Comparison of ENCODE assay signal across 9 cellular contexts in genomic region chr16:69444873-69445517, GRCh38. TPM values are rescaled to one million over a fixed set of nuclear protein-coding genes. Genes with fewer than 3 reads are reported as not detected.
A peak's percentile ranks its signal among the peaks of the same experiment; 100 is the strongest.
DNase-seq lines count a peak whose midpoint lies in the region; ATAC-seq and TF ChIP-seq lines count a peak whose summit lies in the region.
"Had no signal": no experiment of that assay in that cellular context is flagged by ENCODE, and none has a peak within 500 bp of the region (broad histone marks: within the 10 kb centered on the region; RNA-seq: fewer than 3 reads in every experiment).

No MANE protein-coding gene starts in this region.

- no peaks in the 10 kb centered on the region for H3K9me3 Mint-ChIP-seq in activated CD8-positive, alpha-beta T cell treated with anti-CD3 and anti-CD28 coated beads, Interleukin-2, amount 10 ng/mL, durations not matched to agents 7 days and 5 days (ENCODE audit: insufficient read depth)

- peak overlapping the region; percentile 41 for H3K27ac ChIP-seq in foreskin keratinocyte

- peak; percentile 53 for ATAC-seq in activated CD8-positive, alpha-beta T cell treated with anti-CD3 and anti-CD28 coated beads, Interleukin-2, amount 10 ng/mL, durations not matched to agents 7 days and 5 days
- ATAC-seq in foreskin keratinocyte (no peak), sciatic nerve (peak; percentile 68), HG02763 (IDR thresholded peaks at IDR 0.05; ENCODE audit: unreplicated experiment) (no peak), GM19035 (IDR thresholded peaks at IDR 0.05; ENCODE audit: unreplicated experiment) (no peak), GM21367 (IDR thresholded peaks at IDR 0.05; ENCODE audit: unreplicated experiment) (no peak)

- POLR2A ChIA-PET in activated CD8-positive, alpha-beta T cell treated with anti-CD3 and anti-CD28 coated beads, Interleukin-2, amount 10 ng/mL, durations not matched to agents 7 days and 5 days (lab: Charles Lee), result interaction anchor here (2.2 kb wide), 1 partner anchor 119 kb away, joined by 7 read pairs; no protein-coding TSS in a partner anchor

- intact Hi-C loops in sciatic nerve (cut with DNase I), result no loop called here

- TF ChIP-seq CTCF in GM06990 (IDR thresholded peaks at IDR 0.05; ENCODE audit: insufficient read depth, low read length, poor library complexity, severe bottlenecking) (no peak), foreskin keratinocyte (conservative IDR thresholded peaks at IDR 0.05) (no peak)

- peak overlapping the region; percentile 93 for H3K27ac Mint-ChIP-seq in activated CD8-positive, alpha-beta T cell treated with anti-CD3 and anti-CD28 coated beads, Interleukin-2, amount 10 ng/mL, durations not matched to agents 7 days and 5 days

- CTCF ChIA-PET in activated CD8-positive, alpha-beta T cell treated with anti-CD3 and anti-CD28 coated beads, Interleukin-2, amount 10 ng/mL, durations not matched to agents 7 days and 5 days (lab: Charles Lee), result interaction anchor here (1.0 to 3.3 kb wide), 4 partner anchors 14 to 119 kb away, joined by 3 to 24 read pairs (median 4); no protein-coding TSS in a partner anchor

- peaks cover 51% of the 10 kb centered on the region for H3K36me3 Mint-ChIP-seq in activated CD8-positive, alpha-beta T cell treated with anti-CD3 and anti-CD28 coated beads, Interleukin-2, amount 10 ng/mL, durations not matched to agents 7 days and 5 days (ENCODE audit: low read depth)

- H3K4me3 Mint-ChIP-seq in activated CD8-positive, alpha-beta T cell treated with anti-CD3 and anti-CD28 coated beads, Interleukin-2, amount 10 ng/mL, durations not matched to agents 7 days and 5 days, result peak overlapping the region; percentile 76

- peaks cover 20% of the 10 kb centered on the region for H3K4me1 ChIP-seq in foreskin keratinocyte

- DNase-seq in GM06990 (ENCODE audit: extremely low read depth, insufficient read length) (no peak), foreskin keratinocyte (no peak), sciatic nerve (ENCODE audit: low spot score) (no peak), mesenteric fat pad (ENCODE audit: low spot score) (no peak)
- no peak for DNase-seq in activated CD8-positive, alpha-beta T cell treated with anti-CD3 and anti-CD28 coated beads, Interleukin-2, amount 10 ng/mL, durations not matched to agents 7 days and 5 days
- DNase-seq: NCI-H1930 had no signal

- peak overlapping the region; percentile 18 for H3K4me3 ChIP-seq in GM06990 (replicated peaks; ENCODE audit: low read depth, low read length)

- H3K36me3 ChIP-seq in GM06990 (ENCODE audit: control insufficient read depth, insufficient read depth, low read length), result peaks cover 3% of the 10 kb centered on the region

- H3K27me3 ChIP-seq in GM06990 (replicated peaks; ENCODE audit: control insufficient read depth, insufficient read depth, low read length) (no peaks in the 10 kb centered on the region), foreskin keratinocyte (no peaks in the 10 kb centered on the region)

- H3K27me3 Mint-ChIP-seq in activated CD8-positive, alpha-beta T cell treated with anti-CD3 and anti-CD28 coated beads, Interleukin-2, amount 10 ng/mL, durations not matched to agents 7 days and 5 days (ENCODE audit: low read depth), result no peaks in the 10 kb centered on the region

- H3K4me1 Mint-ChIP-seq in activated CD8-positive, alpha-beta T cell treated with anti-CD3 and anti-CD28 coated beads, Interleukin-2, amount 10 ng/mL, durations not matched to agents 7 days and 5 days (ENCODE audit: low read depth), result peaks cover 33% of the 10 kb centered on the region

RNA-seq across cellular contexts. Expression of gene CYB5B, which starts 20.6 kb away (rescaled TPM):
- total RNA-seq in activated CD8-positive, alpha-beta T cell treated with anti-CD3 and anti-CD28 coated beads, Interleukin-2, amount 10 ng/mL, durations not matched to agents 7 days and 5 days, result 100 to 1,000 TPM; 179 to 183 TPM
- total RNA-seq in foreskin keratinocyte (171 and 188 TPM in 2 replicates), sciatic nerve (62.5 TPM), mesenteric fat pad (62.5 TPM)
- polyA plus RNA-seq in foreskin keratinocyte, result 130 and 156 TPM in 2 replicates

RNA-seq across cellular contexts. Expression of gene TERF2, which starts 59.2 kb away (rescaled TPM):
- total RNA-seq in activated CD8-positive, alpha-beta T cell treated with anti-CD3 and anti-CD28 coated beads, Interleukin-2, amount 10 ng/mL, durations not matched to agents 7 days and 5 days, result 10 to 100 TPM; 42.6 to 48.4 TPM
- total RNA-seq in foreskin keratinocyte, result 12.9 and 13.9 TPM in 2 replicates
- polyA plus RNA-seq in foreskin keratinocyte, result 13.2 and 13.5 TPM in 2 replicates
- 42.0 TPM for total RNA-seq in sciatic nerve
- 30.6 TPM for total RNA-seq in mesenteric fat pad

Comparison
In these comparisons a context has a peak if more than half of its experiments do, and no peak if none do; other contexts are left out.
1. ATAC-seq: peak in activated CD8-positive, alpha-beta T cell treated with anti-CD3 and anti-CD28 coated beads, Interleukin-2, amount 10 ng/mL, durations not matched to agents 7 days and 5 days (single experiment) and sciatic nerve (single experiment); none in foreskin keratinocyte (single experiment), HG02763 (single experiment), GM19035 (single experiment) and GM21367 (single experiment).